ENCODE assay signal across 24 cellular contexts in genomic region chr9:98745470-98745869, GRCh38.
"Had no signal": no experiment of that assay in that cellular context is flagged by ENCODE, and none has a peak within 500 bp of the region (broad histone marks: within the 10 kb centered on the region; RNA-seq: fewer than 3 reads in every experiment).

No MANE protein-coding gene starts in this region.

- ATAC-seq: left cardiac atrium; lower lobe of right lung; natural killer cell treated with Interleukin-12 subunit alpha and Interleukin-12 subunit beta and Interleukin-15 and Interleukin-18, amount 100 ng/mL, for 72 hours; right lobe of liver; stimulated activated effector memory CD8-positive, alpha-beta T cell treated with anti-CD3 and anti-CD28 coated beads, Interleukin-12 subunit alpha, Interleukin-12 subunit beta, amount 100 ng/mL, for 72 hours; stimulated activated naive CD8-positive, alpha-beta T cell treated with anti-CD3 and anti-CD28 coated beads, Interleukin-15, Interleukin-2, amounts not matched to agents 100 U/mL and 50 U/mL, for 24 hours had no signal

- H3K4me1 Mint-ChIP-seq: stimulated activated effector memory CD8-positive, alpha-beta T cell treated with anti-CD3 and anti-CD28 coated beads, Interleukin-12 subunit alpha, Interleukin-12 subunit beta, amount 100 ng/mL, for 72 hours had no signal

- H3K4me3 Mint-ChIP-seq: memory B cell; natural killer cell treated with Interleukin-12 subunit alpha and Interleukin-12 subunit beta and Interleukin-15 and Interleukin-18, amount 100 ng/mL, for 72 hours; stimulated activated effector memory CD8-positive, alpha-beta T cell treated with anti-CD3 and anti-CD28 coated beads, Interleukin-12 subunit alpha, Interleukin-12 subunit beta, amount 100 ng/mL, for 72 hours; type B pancreatic cell had no signal

- H3K27ac Mint-ChIP-seq: memory B cell; natural killer cell treated with Interleukin-12 subunit alpha and Interleukin-12 subunit beta and Interleukin-15 and Interleukin-18, amount 100 ng/mL, for 72 hours; stimulated activated effector memory CD8-positive, alpha-beta T cell treated with anti-CD3 and anti-CD28 coated beads, Interleukin-12 subunit alpha, Interleukin-12 subunit beta, amount 100 ng/mL, for 72 hours; type B pancreatic cell had no signal

- FAIRE-seq: kidney had no signal

- DNase-seq: effector CD8-positive, alpha-beta T cell; foreskin melanocyte; head of caudate nucleus; kidney; left cardiac atrium; left ventricle myocardium inferior; lower lobe of right lung; midbrain; occipital lobe; right lobe of liver; stimulated activated CD4-positive, alpha-beta T cell treated with anti-CD3 and anti-CD28 coated beads, Interleukin-4, amount 100 ng/mL, for 1 hour; stimulated activated CD8-positive, alpha-beta memory T cell treated with anti-CD3 and anti-CD28 coated beads, Interleukin-4, amount 100 ng/mL, for 48 hours; stimulated activated naive CD8-positive, alpha-beta T cell treated with anti-CD3 and anti-CD28 coated beads, Interleukin-15, Interleukin-2, amounts not matched to agents 100 U/mL and 50 U/mL, for 24 hours; thyroid gland had no signal

- H3K9me3 Mint-ChIP-seq: natural killer cell treated with Interleukin-12 subunit alpha and Interleukin-12 subunit beta and Interleukin-15 and Interleukin-18, amount 100 ng/mL, for 72 hours; stimulated activated effector memory CD8-positive, alpha-beta T cell treated with anti-CD3 and anti-CD28 coated beads, Interleukin-12 subunit alpha, Interleukin-12 subunit beta, amount 100 ng/mL, for 72 hours; type B pancreatic cell had no signal

- H3K27me3 Mint-ChIP-seq: memory B cell; natural killer cell treated with Interleukin-12 subunit alpha and Interleukin-12 subunit beta and Interleukin-15 and Interleukin-18, amount 100 ng/mL, for 72 hours; type B pancreatic cell had no signal

- H3K27ac ChIP-seq: dorsolateral prefrontal cortex, hepatocyte, left ventricle myocardium inferior, lower lobe of right lung, parathyroid adenoma, prostate gland, right lobe of liver, suprapubic skin, thyroid gland, vagina had no signal
